In genomic region chr16:11868412-11868980, GRCh38 we compare ENCODE assay signal across 16 cellular contexts.
"Had no signal": no experiment of that assay in that cellular context is flagged by ENCODE, and none has a peak within 500 bp of the region (broad histone marks: within the 10 kb centered on the region; RNA-seq: fewer than 3 reads in every experiment).

No MANE protein-coding gene starts in this region.

- H3K36me3 ChIP-seq: colonic mucosa, prostate gland had no signal

- H3K4me1 ChIP-seq: colonic mucosa, prostate gland, suprapubic skin had no signal

- H3K27ac ChIP-seq: colonic mucosa, prostate gland, suprapubic skin had no signal

- DNase-seq: activated CD4-positive, alpha-beta T cell treated with anti-CD3 and anti-CD28 coated beads, Interleukin-2, amount 10 ng/mL, durations not matched to agents 24 days and 14 days; activated naive CD4-positive, alpha-beta T cell treated with anti-CD3 and anti-CD28 coated beads, Interleukin-2, amount 10 ng/mL, durations not matched to agents 7 days and 5 days; colonic mucosa; effector CD4-positive, alpha-beta T cell; foreskin melanocyte; nephron progenitor cell; occipital lobe; right cardiac atrium; small intestine; stimulated activated CD4-positive, alpha-beta T cell treated with anti-CD3 and anti-CD28 coated beads, Interleukin-4, amount 100 ng/mL, for 4 hours; stimulated activated CD8-positive, alpha-beta memory T cell treated with anti-CD3 and anti-CD28 coated beads, Interleukin-4, amount 100 ng/mL, for 48 hours; stimulated activated naive CD4-positive, alpha-beta T cell treated with Interleukin-2 at 50 U/mL for 16 hours; T-helper 2 cell; upper lobe of left lung had no signal

- H3K27me3 Mint-ChIP-seq: activated CD4-positive, alpha-beta T cell treated with anti-CD3 and anti-CD28 coated beads, Interleukin-2, amount 10 ng/mL, durations not matched to agents 24 days and 14 days; activated naive CD4-positive, alpha-beta T cell treated with anti-CD3 and anti-CD28 coated beads, Interleukin-2, amount 10 ng/mL, durations not matched to agents 7 days and 5 days had no signal

- H3K9me3 ChIP-seq: colonic mucosa, prostate gland, suprapubic skin, upper lobe of left lung had no signal

- H3K4me1 Mint-ChIP-seq: activated naive CD4-positive, alpha-beta T cell treated with anti-CD3 and anti-CD28 coated beads, Interleukin-2, amount 10 ng/mL, durations not matched to agents 7 days and 5 days had no signal

- ATAC-seq: right cardiac atrium had no signal

- H3K4me3 Mint-ChIP-seq: activated CD4-positive, alpha-beta T cell treated with anti-CD3 and anti-CD28 coated beads, Interleukin-2, amount 10 ng/mL, durations not matched to agents 24 days and 14 days; activated naive CD4-positive, alpha-beta T cell treated with anti-CD3 and anti-CD28 coated beads, Interleukin-2, amount 10 ng/mL, durations not matched to agents 7 days and 5 days; nephron progenitor cell had no signal

- H3K4me3 ChIP-seq: colonic mucosa, prostate gland, suprapubic skin, upper lobe of left lung had no signal

- H3K27ac Mint-ChIP-seq: activated CD4-positive, alpha-beta T cell treated with anti-CD3 and anti-CD28 coated beads, Interleukin-2, amount 10 ng/mL, durations not matched to agents 24 days and 14 days; activated naive CD4-positive, alpha-beta T cell treated with anti-CD3 and anti-CD28 coated beads, Interleukin-2, amount 10 ng/mL, durations not matched to agents 7 days and 5 days; nephron progenitor cell had no signal

- H3K27me3 ChIP-seq: colonic mucosa, suprapubic skin, upper lobe of left lung had no signal

- H3K9me3 Mint-ChIP-seq: activated CD4-positive, alpha-beta T cell treated with anti-CD3 and anti-CD28 coated beads, Interleukin-2, amount 10 ng/mL, durations not matched to agents 24 days and 14 days; activated naive CD4-positive, alpha-beta T cell treated with anti-CD3 and anti-CD28 coated beads, Interleukin-2, amount 10 ng/mL, durations not matched to agents 7 days and 5 days; nephron progenitor cell had no signal
